In the genomic region with DNA sequence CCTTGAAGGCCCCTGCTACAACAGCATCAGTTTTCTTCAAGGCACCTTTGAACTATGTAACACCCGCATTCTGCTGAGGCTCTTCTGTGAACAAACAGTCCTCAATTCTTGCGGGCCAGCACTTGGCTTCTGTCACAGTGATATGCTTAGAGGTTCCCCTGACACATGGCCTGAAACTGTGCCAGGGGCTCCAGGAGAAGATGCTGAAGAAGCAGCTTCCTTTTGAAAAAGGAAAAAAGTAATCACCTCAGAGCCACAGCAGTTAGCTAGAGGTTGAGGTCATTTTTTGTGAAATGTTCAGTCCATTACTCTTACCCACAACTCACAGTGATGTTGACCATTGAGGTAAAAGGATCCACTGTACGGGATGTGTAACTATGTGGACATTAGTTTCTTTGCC, we compare ENCODE assay signal across 11 cellular contexts.
DNase-seq lines count a peak whose midpoint lies in the region; ATAC-seq and TF ChIP-seq lines count a peak whose summit lies in the region.
"Had no signal": no experiment of that assay in that cellular context is flagged by ENCODE, and none has a peak within 500 bp of the region (broad histone marks: within the 10 kb centered on the region; RNA-seq: fewer than 3 reads in every experiment).

No MANE protein-coding gene starts in this region.

- no peaks in the 10 kb centered on the region for H3K79me2 ChIP-seq in MM.1S (ENCODE audit: low read length)

- H3K9me3 ChIP-seq in CD4-positive, CD25-positive, alpha-beta regulatory T cell (ENCODE audit: control insufficient read depth in 2 of 2, low read length in 2 of 2) = no peaks in the 10 kb centered on the region
- no peaks in the 10 kb centered on the region for H3K9me3 ChIP-seq in body of pancreas
- H3K9me3 ChIP-seq in MM.1S (replicated peaks; ENCODE audit: insufficient read depth, low read length) = no peaks in the 10 kb centered on the region

- no peak for TF ChIP-seq POLR2A in body of pancreas (IDR thresholded peaks at IDR 0.05)

- no peak overlapping the region for H2AFZ ChIP-seq in MM.1S (ENCODE audit: low read length)

- H3K27me3 ChIP-seq in CD4-positive, CD25-positive, alpha-beta regulatory T cell (ENCODE audit: control insufficient read depth, insufficient read depth, low read length) = peaks cover 15% of the 10 kb centered on the region
- H3K27me3 ChIP-seq in body of pancreas (no peaks in the 10 kb centered on the region), MM.1S (replicated peaks; ENCODE audit: insufficient read depth, low read length) (no peaks in the 10 kb centered on the region)

- H3K9ac ChIP-seq in MM.1S (ENCODE audit: low read length) = no peak overlapping the region

- no peaks in the 10 kb centered on the region for H3K36me3 Mint-ChIP-seq in CD4-positive, CD25-positive, alpha-beta regulatory T cell
- H3K36me3 Mint-ChIP-seq in natural killer cell = no peaks in the 10 kb centered on the region

- H3K9me2 ChIP-seq in MM.1S (replicated peaks; ENCODE audit: insufficient read depth, low read length) = no peaks in the 10 kb centered on the region

- peaks cover 14% of the 10 kb centered on the region for H3K4me1 ChIP-seq in CD4-positive, CD25-positive, alpha-beta regulatory T cell (ENCODE audit: control insufficient read depth, insufficient read depth, low read length, poor library complexity, severe bottlenecking)
- H3K4me1 ChIP-seq in body of pancreas (peaks cover 19% of the 10 kb centered on the region), MM.1S (ENCODE audit: low read length) (peaks cover 6% of the 10 kb centered on the region; the same call in 1 of the 2 replicates)

- peaks cover 20% of the 10 kb centered on the region for H3K27me3 Mint-ChIP-seq in CD4-positive, CD25-positive, alpha-beta regulatory T cell
- no peaks in the 10 kb centered on the region for H3K27me3 Mint-ChIP-seq in natural killer cell (ENCODE audit: low read depth in 2 of 2)

- no peak for ATAC-seq in CD4-positive, CD25-positive, alpha-beta regulatory T cell (ENCODE audit: low read depth in 2 of 2)
- no peak for ATAC-seq in body of pancreas
- ATAC-seq in natural killer cell = no peak
- ATAC-seq in HG03378 (IDR thresholded peaks at IDR 0.05; ENCODE audit: unreplicated experiment) = no peak

- no peak overlapping the region for H3K27ac ChIP-seq in CD4-positive, CD25-positive, alpha-beta regulatory T cell (ENCODE audit: insufficient read depth, low read length, poor library complexity, severe bottlenecking)
- H3K27ac ChIP-seq in body of pancreas (no peak overlapping the region), MM.1S (ENCODE audit: low read length) (no peak overlapping the region)

- H3K9me3 Mint-ChIP-seq in CD4-positive, CD25-positive, alpha-beta regulatory T cell = no peaks in the 10 kb centered on the region
- H3K9me3 Mint-ChIP-seq in natural killer cell = no peaks in the 10 kb centered on the region

- no peaks in the 10 kb centered on the region for H3F3A ChIP-seq in MM.1S (ENCODE audit: insufficient read depth, low read length)

- no peaks in the 10 kb centered on the region for H3K36me3 ChIP-seq in CD4-positive, CD25-positive, alpha-beta regulatory T cell (ENCODE audit: control insufficient read depth, insufficient read depth, low read length)
- no peaks in the 10 kb centered on the region for H3K36me3 ChIP-seq in body of pancreas (replicated peaks in 1 of 2; ENCODE audit: insufficient read depth in 1 of 2, low read depth in 2 of 2)
- H3K36me3 ChIP-seq in MM.1S (replicated peaks; ENCODE audit: insufficient read depth, low read length) = no peaks in the 10 kb centered on the region

- peak overlapping the region in 1 of 4 donors; percentile 74 for H3K4me3 Mint-ChIP-seq in CD4-positive, CD25-positive, alpha-beta regulatory T cell
- peak overlapping the region; percentile 25 for H3K4me3 Mint-ChIP-seq in natural killer cell

- H3K27ac Mint-ChIP-seq in CD4-positive, CD25-positive, alpha-beta regulatory T cell = peak overlapping the region in 2 of 3 donors; percentile 22 to 43
- H3K27ac Mint-ChIP-seq in natural killer cell = peak overlapping the region in 1 of 2 donors; percentile 98

- H3K4me1 Mint-ChIP-seq in CD4-positive, CD25-positive, alpha-beta regulatory T cell = peaks cover 10 to 34% (median 21%) of the 10 kb centered on the region in 4 donors
- peaks cover 38 to 46% of the 10 kb centered on the region in 2 donors for H3K4me1 Mint-ChIP-seq in natural killer cell

- TF ChIP-seq CTCF in body of pancreas (IDR thresholded peaks at IDR 0.05) = no peak
- TF ChIP-seq CTCF in natural killer cell (IDR thresholded peaks at IDR 0.05) = no peak
- no peak for TF ChIP-seq CTCF in MM.1S (IDR thresholded peaks at IDR 0.05; ENCODE audit: low read length)

- DNase-seq in CD4-positive, CD25-positive, alpha-beta regulatory T cell = no peak
- DNase-seq in LoVo (ENCODE audit: low spot score) (peak; percentile 25), body of pancreas (peak in 3 of 4 donors; percentile 21 to 33 (median 25)), natural killer cell (no peak), MM.1S (no peak), NCI-H1048 (lab: John Stamatoyannopoulos, UW) (no peak), NCI-H2227 treated with DMSO at 0.1 percent for 48 hours (lab: John Stamatoyannopoulos, UW) (no peak)
- DNase-seq: NCI-H1105, SHP77 treated with DMSO at 0.1 percent for 48 hours, small intestine had no signal

- intact Hi-C loops in body of pancreas (cut with DNase I) (no loop called here), natural killer cell (cut with micrococcal nuclease) (no loop called here)

- no peak overlapping the region for H3K4me3 ChIP-seq in CD4-positive, CD25-positive, alpha-beta regulatory T cell (ENCODE audit: low read depth, low read length)
- H3K4me3 ChIP-seq in body of pancreas = no peak overlapping the region
- no peak overlapping the region for H3K4me3 ChIP-seq in MM.1S (ENCODE audit: low read length)

- H4K20me1 ChIP-seq in MM.1S (ENCODE audit: insufficient read depth, low read length) = no peaks in the 10 kb centered on the region

- 80 to 81% methylated on average over 3 of the region's 3 CpGs for WGBS in body of pancreas, 2 donors

- H3K4me2 ChIP-seq in MM.1S (ENCODE audit: low read depth, low read length) = no peak overlapping the region

Comparison
In these comparisons a context has a peak if more than half of its experiments do, and no peak if none do; other contexts are left out.
1. DNase-seq: peak in LoVo (single experiment) and body of pancreas (3 of 4); none in CD4-positive, CD25-positive, alpha-beta regulatory T cell (0 of 3), natural killer cell (single experiment), MM.1S (single experiment), NCI-H1048 (single experiment) and NCI-H2227 treated with DMSO at 0.1 percent for 48 hours (single experiment).